ENCODE assay signal across 8 cellular contexts in the genomic region with DNA sequence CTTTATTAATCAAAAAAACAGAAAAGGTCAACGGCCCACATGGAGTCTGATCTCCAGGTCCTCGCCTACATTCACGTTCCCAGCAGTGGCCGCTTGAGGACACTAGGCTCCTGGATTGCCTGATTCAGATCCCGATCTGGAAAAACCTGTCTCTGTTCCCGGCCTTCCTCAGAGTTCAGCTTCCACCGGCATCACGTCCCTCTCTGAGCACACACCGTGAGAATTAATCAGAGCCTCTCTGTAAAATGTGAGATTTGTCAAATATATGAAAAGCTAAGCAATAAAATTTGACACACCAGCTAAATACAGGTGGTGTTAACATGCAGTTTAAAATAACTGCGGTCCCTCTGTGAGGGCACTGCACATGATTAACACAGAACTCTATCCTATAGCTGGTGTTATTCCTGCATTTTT.
DNase-seq lines count a peak whose midpoint lies in the region; ATAC-seq and TF ChIP-seq lines count a peak whose summit lies in the region.

No MANE protein-coding gene starts in this region.

- no peaks in the 10 kb centered on the region for H3K27me3 Mint-ChIP-seq in CD4-positive, alpha-beta T cell

- intact Hi-C loops in CD4-positive, alpha-beta T cell (cut with DNase I, micrococcal nuclease) = no loop called here

- H3K36me3 Mint-ChIP-seq in CD4-positive, alpha-beta T cell (ENCODE audit: low read depth) = no peaks in the 10 kb centered on the region

- peak; percentile 81 for TF ChIP-seq CTCF in AG09319 (IDR thresholded peaks at IDR 0.05; ENCODE audit: low read depth, low read length)
- no peak for TF ChIP-seq CTCF in CD4-positive, alpha-beta T cell (IDR thresholded peaks at IDR 0.05)

- H3K27me3 ChIP-seq in muscle layer of duodenum (ENCODE audit: low read depth, low read length) = no peaks in the 10 kb centered on the region
- no peaks in the 10 kb centered on the region for H3K27me3 ChIP-seq in CD4-positive, alpha-beta T cell (ENCODE audit: control insufficient read depth, insufficient read depth, low read length)

- H3K27ac ChIP-seq in epithelial cell of prostate (peak overlapping the region; percentile 86), muscle layer of duodenum (ENCODE audit: low read length) (peak overlapping the region; percentile 90)
- H3K27ac ChIP-seq in CD4-positive, alpha-beta T cell (ENCODE audit: low read depth, low read length) = no peak overlapping the region

- no peak overlapping the region for H3K27ac Mint-ChIP-seq in CD4-positive, alpha-beta T cell

- H3K9me3 Mint-ChIP-seq in CD4-positive, alpha-beta T cell = no peaks in the 10 kb centered on the region

- no peaks in the 10 kb centered on the region for H3K9me3 ChIP-seq in muscle layer of duodenum (ENCODE audit: control insufficient read depth in 1 of 2, low read length in 2 of 2)
- no peaks in the 10 kb centered on the region for H3K9me3 ChIP-seq in CD4-positive, alpha-beta T cell (ENCODE audit: control insufficient read depth, low read length)

- CTCF ChIA-PET in CD4-positive, alpha-beta T cell (lab: Charles Lee) = no interaction called here

- H3K36me3 ChIP-seq in muscle layer of duodenum (ENCODE audit: control insufficient read depth in 1 of 2, insufficient read depth in 2 of 2, low read length in 2 of 2) = no peaks in the 10 kb centered on the region

- no peaks in the 10 kb centered on the region for H3K4me1 Mint-ChIP-seq in CD4-positive, alpha-beta T cell (ENCODE audit: low read depth)

- peak overlapping the region in 1 of 2 donors; percentile 16 for H3K4me3 ChIP-seq in muscle layer of duodenum (ENCODE audit: low read depth in 1 of 2, low read length in 2 of 2)

- DNase-seq in AG09319 (ENCODE audit: extremely low read depth, low read depth) (peak; percentile 42), NCI-H526 treated with DMSO at 0.1 percent for 48 hours (lab: John Stamatoyannopoulos, UW) (peak; percentile 40), epithelial cell of prostate (ENCODE audit: low read depth, low spot score) (peak; percentile 55)
- no peak for DNase-seq in CD4-positive, alpha-beta T cell

- ATAC-seq in HG03432 (IDR thresholded peaks at IDR 0.05; ENCODE audit: unreplicated experiment) (no peak), GM19328 (IDR thresholded peaks at IDR 0.05; ENCODE audit: unreplicated experiment) (no peak), GM18867 (IDR thresholded peaks at IDR 0.05; ENCODE audit: unreplicated experiment) (no peak)
- ATAC-seq in CD4-positive, alpha-beta T cell (ENCODE audit: poor library complexity) = no peak

- POLR2A ChIA-PET in CD4-positive, alpha-beta T cell (lab: Charles Lee) = no interaction called here

- H3K4me3 Mint-ChIP-seq in CD4-positive, alpha-beta T cell = no peak overlapping the region

- H3K4me1 ChIP-seq in muscle layer of duodenum (ENCODE audit: control insufficient read depth in 1 of 2, insufficient read depth in 2 of 2, low read length in 2 of 2) = peaks cover 25% of the 10 kb centered on the region in 2 donors

Comparison
In these comparisons a context has a peak if more than half of its experiments do, and no peak if none do; other contexts are left out.
1. DNase-seq: peak in AG09319 (single experiment), NCI-H526 treated with DMSO at 0.1 percent for 48 hours (single experiment) and epithelial cell of prostate (single experiment); none in CD4-positive, alpha-beta T cell (0 of 10).